1 cellular context compared by ENCODE assay signal in the genomic region with DNA sequence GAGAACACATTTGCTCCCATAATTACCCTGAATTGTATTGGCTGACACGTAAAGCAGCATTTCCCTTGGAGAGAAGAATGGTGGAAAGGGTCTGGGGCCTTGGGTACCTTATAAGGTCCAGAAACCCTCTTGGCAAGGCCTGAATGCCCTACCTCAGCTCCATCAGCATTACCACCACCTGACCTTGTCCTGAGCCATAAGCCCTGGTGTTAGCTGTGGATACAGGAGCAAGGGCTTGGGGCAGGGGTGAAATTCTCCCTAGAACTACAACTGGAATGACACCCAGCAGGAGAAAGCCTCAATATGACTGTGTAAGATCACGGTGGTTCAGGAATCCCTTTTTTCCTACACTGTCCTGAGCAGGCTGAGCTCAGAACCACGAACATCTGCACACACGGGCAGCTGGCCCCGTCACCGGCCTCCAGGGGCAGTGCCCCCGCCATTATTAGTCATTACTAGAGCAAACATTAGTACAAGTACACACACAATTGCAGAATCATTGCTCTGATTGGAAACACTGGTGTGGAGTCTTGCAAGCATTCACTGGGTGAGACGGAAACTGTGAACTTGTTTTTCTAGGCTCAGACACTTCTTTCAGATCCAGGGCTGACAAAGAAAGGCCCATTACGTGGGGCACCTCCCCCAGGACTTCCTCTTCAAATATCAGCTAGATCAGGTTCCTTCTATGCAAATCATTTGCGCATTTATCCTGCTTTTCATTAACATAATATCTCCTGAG.
TF ChIP-seq lines count a peak whose summit lies in the region.

No MANE protein-coding gene starts in this region.

TF ChIP-seq in liver, 16 proteins besides CTCF, POLR2A, EP300 and RAD21 (continued from another document):
- TF ChIP-seq, protein P1, sequence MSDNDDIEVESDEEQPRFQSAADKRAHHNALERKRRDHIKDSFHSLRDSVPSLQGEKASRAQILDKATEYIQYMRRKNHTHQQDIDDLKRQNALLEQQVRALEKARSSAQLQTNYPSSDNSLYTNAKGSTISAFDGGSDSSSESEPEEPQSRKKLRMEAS (IDR thresholded peaks at IDR 0.05) = peak; percentile 29
- TF ChIP-seq HNF4G (IDR thresholded peaks at IDR 0.05) (no peak), GABPA (IDR thresholded peaks at IDR 0.05 in 1 of 2, conservative IDR thresholded peaks at IDR 0.05 in 1 of 2) (no peak), NR2F2 (IDR thresholded peaks at IDR 0.05) (no peak), HNF4A (conservative IDR thresholded peaks at IDR 0.05) (peak in 1 of 2 donors; percentile 25), FOXA2 (IDR thresholded peaks at IDR 0.05) (peak; percentile 42), EGR1 (IDR thresholded peaks at IDR 0.05; ENCODE audit: low read depth in 2 of 2) (no peak), ZBTB33 (IDR thresholded peaks at IDR 0.05) (no peak)
